Comparison of ENCODE assay signal across 11 cellular contexts in genomic region chr1:100152271-100152670, GRCh38. TPM values are rescaled to one million over a fixed set of nuclear protein-coding genes. Genes with fewer than 3 reads are reported as not detected.
A peak's percentile ranks its signal among the peaks of the same experiment; 100 is the strongest.
DNase-seq lines count a peak whose midpoint lies in the region; ATAC-seq, FAIRE-seq and TF ChIP-seq lines count a peak whose summit lies in the region.
"Had no signal": no experiment of that assay in that cellular context is flagged by ENCODE, and none has a peak within 500 bp of the region (broad histone marks: within the 10 kb centered on the region; RNA-seq: fewer than 3 reads in every experiment).

No MANE protein-coding gene starts in this region.

- RAD21 ChIA-PET in GM12878 (lab: Charles Lee; ENCODE audit: unreplicated experiment): interaction anchor here (1.1 kb wide), 1 partner anchor 21 kb away, joined by 4 read pairs; no protein-coding TSS in a partner anchor

- H3K4me1 ChIP-seq in GM12878 (ENCODE audit: control insufficient read depth, insufficient read depth, low read length): peaks cover 8% of the 10 kb centered on the region
- H3K4me1 ChIP-seq in right atrium auricular region: no peaks in the 10 kb centered on the region

- no peaks in the 10 kb centered on the region for H4K20me1 ChIP-seq in GM12878 (ENCODE audit: control insufficient read depth, insufficient read depth)

- no TSS peak for BruUV-seq in GM12878 (replicated peaks; lab: Mats Ljungman, UMichigan)

- H3K4me3 ChIP-seq in GM12878 (no peak overlapping the region), right atrium auricular region (no peak overlapping the region)

- no peak for TF ChIP-seq RAD21 in GM12878 (IDR thresholded peaks at IDR 0.05; ENCODE audit: insufficient read depth, low read depth, low read length)

- POLR2A ChIA-PET in GM12878 (lab: Charles Lee): interaction anchor here (0.6 to 1.4 kb wide), 2 partner anchors 19 to 35 kb away, joined by 3 read pairs; partner anchors contain the start of gene TRMT13

- TF ChIP-seq POLR2A in GM12878 (IDR thresholded peaks at IDR 0.05; ENCODE audit: low read depth, low read length): no peak

- H3K27me3 ChIP-seq in GM12878 (replicated peaks in 1 of 2; ENCODE audit: control insufficient read depth in 2 of 2, insufficient read depth in 2 of 2, low read length in 1 of 2) (no peaks in the 10 kb centered on the region), right atrium auricular region (no peaks in the 10 kb centered on the region)

- H3K79me2 ChIP-seq in GM12878 (ENCODE audit: control insufficient read depth, insufficient read depth, low read length): no peaks in the 10 kb centered on the region

- intact Hi-C loops in GM12878 (cut with micrococcal nuclease; ENCODE audit: unreplicated experiment): loop anchor here (5.0 kb wide), 1 partner anchor 305 kb away; no protein-coding TSS in a partner anchor

- in situ Hi-C loops in GM12878 (cut with MboI): no loop called here

- no peak; a peak in 1 of 4 replicates for TF ChIP-seq EP300 in GM12878 (IDR thresholded peaks at IDR 0.05; ENCODE audit: borderline replicate concordance in 1 of 2, control insufficient read depth in 1 of 2, low read depth in 2 of 2, low read length in 2 of 2)

- 0% methylated on average over 4 of the region's 4 CpGs for WGBS in GM12878 (ENCODE audit: insufficient coverage, insufficient replicate concordance, low lambda C conversion rate, missing lambda C conversion rate)

- CTCF ChIA-PET in GM12878 (lab: Yijun Ruan, JAX): interaction anchor here (0.7 to 3.3 kb wide), 4 partner anchors 12 to 307 kb away, joined by 3 to 17 read pairs (median 4); no protein-coding TSS in a partner anchor

- H3K9me3 ChIP-seq in GM12878 (replicated peaks; ENCODE audit: control insufficient read depth, insufficient read depth, low read length): no peaks in the 10 kb centered on the region
- H3K9me3 ChIP-seq in right atrium auricular region: no peaks in the 10 kb centered on the region

- H3K27ac ChIP-seq in GM12878 (ENCODE audit: control insufficient read depth, insufficient read depth): no peak overlapping the region
- no peak overlapping the region for H3K27ac ChIP-seq in right atrium auricular region

- H3K4me2 ChIP-seq in GM12878 (ENCODE audit: control insufficient read depth, insufficient read depth): peak overlapping the region; percentile 63; the same call in 1 of the 2 replicates

- FAIRE-seq in GM12878 (lab: Jason Lieb, UNC): no peak
- FAIRE-seq: kidney had no signal

- H3K36me3 ChIP-seq in GM12878 (ENCODE audit: control insufficient read depth in 2 of 2, insufficient read depth in 2 of 2, low read length in 1 of 2) (peaks cover 0 to 7% of the 10 kb centered on the region in 2 experiments; a peak in 2 of 4 replicates), right atrium auricular region (peaks cover 25% of the 10 kb centered on the region)

- H2AFZ ChIP-seq in GM12878 (ENCODE audit: control insufficient read depth, low read depth, low read length): no peak overlapping the region

- no peak for DNase-seq in GM12878 (ENCODE audit: low read depth, low spot score)
- no peak for DNase-seq in NCI-H748 treated with DMSO at 0.1 percent for 48 hours (lab: John Stamatoyannopoulos, UW)
- no peak for DNase-seq in T-helper 1 cell
- no peak for DNase-seq in SW 1271 (lab: John Stamatoyannopoulos, UW)
- DNase-seq in right atrium auricular region (ENCODE audit: low spot score): no peak
- DNase-seq: kidney, NCI-H2029 treated with DMSO at 0.1 percent for 48 hours had no signal

- SMC1A ChIA-PET in GM12878 (lab: Charles Lee; ENCODE audit: uncharacterized antibody, unreplicated experiment): interaction anchor here (0.7 to 1.7 kb wide), 6 partner anchors 9 to 716 kb away, joined by 3 to 4 read pairs (median 3); no protein-coding TSS in a partner anchor

- ATAC-seq in GM18519 (IDR thresholded peaks at IDR 0.05; ENCODE audit: low FRiP score, unreplicated experiment) (peak; percentile 65), GM21360 (IDR thresholded peaks at IDR 0.05; ENCODE audit: unreplicated experiment) (peak; percentile 84), HG03139 (IDR thresholded peaks at IDR 0.05; ENCODE audit: unreplicated experiment) (peak; percentile 83), GM12878 (peak; percentile 93)

- TF ChIP-seq CTCF in GM12878 (IDR thresholded peaks at IDR 0.05 in 2 of 3, conservative IDR thresholded peaks at IDR 0.05 in 1 of 3; ENCODE audit: control insufficient read depth in 2 of 3, extremely low read depth in 1 of 3, insufficient read depth in 1 of 3, low read depth in 3 of 3, low read length in 3 of 3) (no peak), right atrium auricular region (IDR thresholded peaks at IDR 0.05) (no peak)

- no peak overlapping the region; the same call in 1 of the 2 replicates for H3K9ac ChIP-seq in GM12878 (ENCODE audit: control insufficient read depth, insufficient read depth, low read length)

TF ChIP-seq in GM12878, 131 proteins besides CTCF, POLR2A, EP300 and RAD21 (continues in another document):
- no peak for TF ChIP-seq SUZ12 (IDR thresholded peaks at IDR 0.05; ENCODE audit: unreplicated experiment)
- peak; percentile 95 for TF ChIP-seq SPI1 (IDR thresholded peaks at IDR 0.05; ENCODE audit: borderline replicate concordance, insufficient read depth, low read depth, low read length)
- TF ChIP-seq TARDBP (IDR thresholded peaks at IDR 0.05; ENCODE audit: borderline replicate concordance): no peak

RNA-seq across cellular contexts. Expression of gene TRMT13, which starts 19.3 kb away (rescaled TPM):
- 79.1 and 97.4 TPM in 2 replicates for total RNA-seq in GM12878 (2013; cell fraction: nucleolus; rRNA removed)
- 13.7 and 20.8 TPM in 2 replicates for total RNA-seq in GM12878 (2014; rRNA removed)
- total RNA-seq in GM12878 (2014; rRNA removed; fragmentation: Illumina TruSeq; extraction: Trizol): 21.1 and 21.6 TPM in 2 replicates
- total RNA-seq in GM12878 (2021): 13.9 and 16.9 TPM in 2 replicates
- 3.1 TPM for polyA plus RNA-seq in GM12878 (2011; ENCODE audit: low read depth)
- 25.1 and 43.8 TPM in 2 replicates for polyA plus RNA-seq in GM12878 (2011; rRNA removed)
- polyA plus RNA-seq in GM12878 (2011; cell fraction: cytosol; rRNA removed): 4.9 and 6.2 TPM in 2 replicates
- 40.5 and 42.3 TPM in 2 replicates for polyA plus RNA-seq in GM12878 (2011; cell fraction: nucleus; rRNA removed)
- polyA plus RNA-seq in GM12878 (2012): 7.2 and 10.6 TPM in 2 replicates
- 26.6 and 36.5 TPM in 2 replicates for polyA plus RNA-seq in GM12878 (2014; fragmentation: Illumina TruSeq; extraction: Trizol)
- polyA plus RNA-seq in GM12878 (2014; fragmentation: Nextera tagmentation; extraction: Ambion mirVana): 10 to 100 TPM; 17.1 to 22.3 TPM
- polyA plus RNA-seq in GM12878 (2014; rRNA removed): 15.0 and 24.4 TPM in 2 replicates
- polyA plus RNA-seq in GM12878 (2016; fragmentation: Nextera tagmentation; extraction: Ambion mirVana): 10 to 100 TPM; 18.9 to 23.3 TPM
- polyA minus RNA-seq in GM12878 (2011; rRNA and poly(A)+ RNA removed): 5.1 and 9.0 TPM in 2 replicates
- 6.1 and 6.4 TPM in 2 replicates for polyA minus RNA-seq in GM12878 (2011; cell fraction: cytosol; rRNA and poly(A)+ RNA removed)
- polyA minus RNA-seq in GM12878 (2011; cell fraction: nucleus; rRNA and poly(A)+ RNA removed): 10.6 and 14.3 TPM in 2 replicates
- total RNA-seq in right atrium auricular region: 1 to 10 TPM; 3.1 to 3.7 TPM

RNA-seq across cellular contexts. Expression of gene SASS6, which starts 19.5 kb away (rescaled TPM):
- 20.8 and 22.8 TPM in 2 replicates for total RNA-seq in GM12878 (2013; cell fraction: nucleolus; rRNA removed)
- 8.8 and 12.6 TPM in 2 replicates for total RNA-seq in GM12878 (2014; rRNA removed)
- 17.9 and 18.5 TPM in 2 replicates for total RNA-seq in GM12878 (2014; rRNA removed; fragmentation: Illumina TruSeq; extraction: Trizol)
- 9.7 and 11.1 TPM in 2 replicates for total RNA-seq in GM12878 (2021)
- polyA plus RNA-seq in GM12878 (2011; ENCODE audit: low read depth): 3.1 TPM
- polyA plus RNA-seq in GM12878 (2011; rRNA removed): 7.0 and 11.1 TPM in 2 replicates
- 1.5 and 1.9 TPM in 2 replicates for polyA plus RNA-seq in GM12878 (2011; cell fraction: cytosol; rRNA removed)
- polyA plus RNA-seq in GM12878 (2011; cell fraction: nucleus; rRNA removed): 6.6 and 7.8 TPM in 2 replicates
- 5.5 and 6.8 TPM in 2 replicates for polyA plus RNA-seq in GM12878 (2012)
- polyA plus RNA-seq in GM12878 (2014; fragmentation: Illumina TruSeq; extraction: Trizol): 17.1 and 21.0 TPM in 2 replicates
- polyA plus RNA-seq in GM12878 (2014; fragmentation: Nextera tagmentation; extraction: Ambion mirVana): 10 to 100 TPM in 1 of 2 experiments, 1 to 10 TPM in 1; 8.2 to 10.7 TPM
- polyA plus RNA-seq in GM12878 (2014; rRNA removed): 6.6 and 6.7 TPM in 2 replicates
- 10 to 100 TPM; 11.2 to 11.9 TPM for polyA plus RNA-seq in GM12878 (2016; fragmentation: Nextera tagmentation; extraction: Ambion mirVana)
- polyA minus RNA-seq in GM12878 (2011; rRNA and poly(A)+ RNA removed): 2.4 and 3.1 TPM in 2 replicates
- polyA minus RNA-seq in GM12878 (2011; cell fraction: cytosol; rRNA and poly(A)+ RNA removed): 1.7 and 2.7 TPM in 2 replicates
- polyA minus RNA-seq in GM12878 (2011; cell fraction: nucleus; rRNA and poly(A)+ RNA removed): 2.9 and 3.9 TPM in 2 replicates
- 1 to 10 TPM; 1.6 to 1.7 TPM for total RNA-seq in right atrium auricular region

RNA-seq across cellular contexts. Expression of gene LRRC39, which starts 25.8 kb away (rescaled TPM):
- total RNA-seq in GM12878 (2013; cell fraction: nucleolus; rRNA removed): 0.84 and 0.91 TPM in 2 replicates
- total RNA-seq in GM12878 (2014; rRNA removed): 0.33 and 0.51 TPM in 2 replicates
- 0.76 and 0.88 TPM in 2 replicates for total RNA-seq in GM12878 (2014; rRNA removed; fragmentation: Illumina TruSeq; extraction: Trizol)
- 0.13 and 0.23 TPM in 2 replicates for total RNA-seq in GM12878 (2021)
- polyA plus RNA-seq in GM12878 (2011; ENCODE audit: low read depth): 0.87 TPM
- 0.95 and 1.9 TPM in 2 replicates for polyA plus RNA-seq in GM12878 (2011; rRNA removed)
- 0.27 and 0.48 TPM in 2 replicates for polyA plus RNA-seq in GM12878 (2011; cell fraction: cytosol; rRNA removed)
- polyA plus RNA-seq in GM12878 (2011; cell fraction: nucleus; rRNA removed): 1.9 and 2.6 TPM in 2 replicates
- polyA plus RNA-seq in GM12878 (2012): 0.56 and 0.69 TPM in 2 replicates
- polyA plus RNA-seq in GM12878 (2014; fragmentation: Illumina TruSeq; extraction: Trizol): 1.0 and 1.3 TPM in 2 replicates
- under 1 TPM; 0.35 to 0.62 TPM for polyA plus RNA-seq in GM12878 (2014; fragmentation: Nextera tagmentation; extraction: Ambion mirVana)
- 1.1 TPM in 2 replicates for polyA plus RNA-seq in GM12878 (2014; rRNA removed)
- polyA plus RNA-seq in GM12878 (2016; fragmentation: Nextera tagmentation; extraction: Ambion mirVana): under 1 TPM; 0.39 to 0.50 TPM
- 0.21 and 0.29 TPM in 2 replicates for polyA minus RNA-seq in GM12878 (2011; rRNA and poly(A)+ RNA removed)
- polyA minus RNA-seq in GM12878 (2011; cell fraction: cytosol; rRNA and poly(A)+ RNA removed): not detected in 2 replicates
- polyA minus RNA-seq in GM12878 (2011; cell fraction: nucleus; rRNA and poly(A)+ RNA removed): 0.36 TPM in 1 of 2 replicates, not detected in the other
- total RNA-seq in right atrium auricular region: 100 to 1,000 TPM in 1 of 2 donors, 10 to 100 TPM in 1; 27.6 to 142 TPM
- total RNA-seq: epithelial cell of proximal tubule had no signal

Comparison
In these comparisons a context has a peak if more than half of its experiments do, and no peak if none do; other contexts are left out.
1. RNA of gene LRRC39, which starts 25.8 kb away (total RNA-seq): 27.6 to 142 TPM in right atrium auricular region; 0.13 to 0.91 TPM in GM12878; every median in the first group is over 10 times any median in the second.
2. Peak in every context shown above with its lines, with median percentiles within 50 percentile points of each other: ATAC-seq.